ENCODE assay signal across 19 cellular contexts in the genomic region with DNA sequence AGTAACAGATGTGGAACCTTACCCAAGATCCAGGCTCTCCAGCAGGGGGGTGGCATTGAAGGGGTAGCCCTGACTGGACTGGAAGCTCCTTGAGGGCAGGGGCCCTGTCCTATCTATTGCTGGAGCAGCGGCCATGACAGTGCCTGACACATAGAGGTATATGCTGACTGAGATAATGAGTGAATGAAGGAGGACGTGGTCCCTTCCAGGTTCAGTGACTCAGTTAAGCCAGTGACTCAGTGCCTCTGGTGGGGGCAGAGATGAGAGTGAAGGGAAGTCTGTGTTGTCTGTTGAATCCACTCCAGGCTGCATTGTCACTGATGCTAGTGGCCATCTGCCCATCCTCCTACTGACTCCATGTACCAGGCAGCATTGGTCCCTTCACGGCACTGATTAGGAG. TPM values are rescaled to one million over a fixed set of nuclear protein-coding genes. Genes with fewer than 3 reads are reported as not detected.
A peak's percentile ranks its signal among the peaks of the same experiment; 100 is the strongest.
DNase-seq lines count a peak whose midpoint lies in the region; ATAC-seq lines count a peak whose summit lies in the region.
"Had no signal": no experiment of that assay in that cellular context is flagged by ENCODE, and none has a peak within 500 bp of the region (broad histone marks: within the 10 kb centered on the region; RNA-seq: fewer than 3 reads in every experiment).

No MANE protein-coding gene starts in this region.

- H3K4me1 Mint-ChIP-seq in T-helper 2 cell treated with Interferon-gamma antibody and Interleukin-4, amounts not matched to agents 5 μg/mL and 100 μg/mL, for 36 hours (ENCODE audit: low read depth), result no peaks in the 10 kb centered on the region
- H3K4me1 Mint-ChIP-seq in activated T-helper 17 cell treated with anti-CD3 and anti-CD28 coated beads, Interleukin-2, amount 50 U/mL, for 72 hours, result no peaks in the 10 kb centered on the region
- H3K4me1 Mint-ChIP-seq: activated CD8-positive, alpha-beta memory T cell treated with anti-CD3 and anti-CD28 coated beads, Interleukin-2, amount 10 ng/mL, durations not matched to agents 7 days and 5 days had no signal

- no peaks in the 10 kb centered on the region for H3K4me1 ChIP-seq in aorta (ENCODE audit: control insufficient read depth in 1 of 2, insufficient read depth in 2 of 2, low read length in 2 of 2)
- H3K4me1 ChIP-seq: transverse colon had no signal

- peak; percentile 12 for DNase-seq in T-helper 2 cell treated with Interferon-gamma antibody and Interleukin-4, amounts not matched to agents 5 μg/mL and 100 μg/mL, for 36 hours (ENCODE audit: low spot score)
- DNase-seq in T-helper 2 cell (no peak), EH (ENCODE audit: low read depth) (peak; percentile 12), aorta (no peak), SIG-M5 treated with dmso at 0.1 percent for 504 hours (lab: John Stamatoyannopoulos, UW; ENCODE audit: unreplicated experiment) (no peak)
- DNase-seq in stimulated activated CD4-positive, alpha-beta T cell treated with anti-CD3 and anti-CD28 coated beads, Interleukin-15, amount 100 ng/mL, for 48 hours (ENCODE audit: low read depth in 2 of 2), result peak; percentile 7 to 33
- DNase-seq: activated CD8-positive, alpha-beta memory T cell treated with anti-CD3 and anti-CD28 coated beads, Interleukin-2, amount 10 ng/mL, durations not matched to agents 7 days and 5 days; CD8-positive, alpha-beta T cell; effector CD8-positive, alpha-beta T cell; NCI-H2029 treated with DMSO at 0.1 percent for 48 hours; NCI-H524 treated with DMSO at 0.1 percent for 48 hours; retina; transverse colon had no signal

- H3K27me3 Mint-ChIP-seq in T-helper 2 cell treated with Interferon-gamma antibody and Interleukin-4, amounts not matched to agents 5 μg/mL and 100 μg/mL, for 36 hours (ENCODE audit: low read depth), result no peaks in the 10 kb centered on the region
- H3K27me3 Mint-ChIP-seq in activated T-helper 17 cell treated with anti-CD3 and anti-CD28 coated beads, Interleukin-2, amount 50 U/mL, for 72 hours, result peaks cover 33% of the 10 kb centered on the region

- H3K27ac Mint-ChIP-seq in T-helper 2 cell treated with Interferon-gamma antibody and Interleukin-4, amounts not matched to agents 5 μg/mL and 100 μg/mL, for 36 hours, result no peak overlapping the region
- H3K27ac Mint-ChIP-seq in activated T-helper 17 cell treated with anti-CD3 and anti-CD28 coated beads, Interleukin-2, amount 50 U/mL, for 72 hours, result no peak overlapping the region
- H3K27ac Mint-ChIP-seq: activated CD8-positive, alpha-beta memory T cell treated with anti-CD3 and anti-CD28 coated beads, Interleukin-2, amount 10 ng/mL, durations not matched to agents 7 days and 5 days; CD8-positive, alpha-beta T cell had no signal

- H3K27me3 ChIP-seq in aorta (ENCODE audit: control insufficient read depth in 1 of 2, insufficient read depth in 2 of 2, low read length in 1 of 2), result no peaks in the 10 kb centered on the region

- H3K9me3 Mint-ChIP-seq in T-helper 2 cell treated with Interferon-gamma antibody and Interleukin-4, amounts not matched to agents 5 μg/mL and 100 μg/mL, for 36 hours, result no peaks in the 10 kb centered on the region
- no peaks in the 10 kb centered on the region for H3K9me3 Mint-ChIP-seq in activated T-helper 17 cell treated with anti-CD3 and anti-CD28 coated beads, Interleukin-2, amount 50 U/mL, for 72 hours

- H3K4me3 Mint-ChIP-seq in T-helper 2 cell treated with Interferon-gamma antibody and Interleukin-4, amounts not matched to agents 5 μg/mL and 100 μg/mL, for 36 hours, result no peak overlapping the region
- no peak overlapping the region for H3K4me3 Mint-ChIP-seq in activated T-helper 17 cell treated with anti-CD3 and anti-CD28 coated beads, Interleukin-2, amount 50 U/mL, for 72 hours
- H3K4me3 Mint-ChIP-seq: activated CD8-positive, alpha-beta memory T cell treated with anti-CD3 and anti-CD28 coated beads, Interleukin-2, amount 10 ng/mL, durations not matched to agents 7 days and 5 days; CD8-positive, alpha-beta T cell had no signal

- intact Hi-C loops in aorta (cut with DNase I), result no loop called here

- ATAC-seq in activated T-helper 17 cell treated with anti-CD3 and anti-CD28 coated beads, Interleukin-2, amount 50 U/mL, for 72 hours (replicated peaks), result peak; percentile 96
- ATAC-seq in aorta (ENCODE audit: low FRiP score), result no peak
- ATAC-seq in HG02885 (IDR thresholded peaks at IDR 0.05; ENCODE audit: poor library complexity, unreplicated experiment), result no peak
- ATAC-seq: activated CD8-positive, alpha-beta memory T cell treated with anti-CD3 and anti-CD28 coated beads, Interleukin-2, amount 10 ng/mL, durations not matched to agents 7 days and 5 days; CD8-positive, alpha-beta T cell; HepG2; SK-N-SH treated with all-trans-retinoic acid at 6 μM for 48 hours had no signal

- WGBS in aorta, 2 donors, result 84 to 85% methylated on average over 3 of the region's 3 CpGs

- H3K27ac ChIP-seq in aorta (ENCODE audit: low read depth in 1 of 2, low read length in 2 of 2), result no peak overlapping the region
- H3K27ac ChIP-seq: 22Rv1, transverse colon had no signal

- no peaks in the 10 kb centered on the region for H3K36me3 ChIP-seq in aorta (ENCODE audit: control insufficient read depth in 1 of 2, insufficient read depth in 2 of 2, low read length in 1 of 2)
- H3K36me3 ChIP-seq: transverse colon had no signal

- no peaks in the 10 kb centered on the region for H3K9me3 ChIP-seq in aorta (ENCODE audit: control insufficient read depth, low read length)
- H3K9me3 ChIP-seq: transverse colon had no signal

- H3K4me3 ChIP-seq in aorta (ENCODE audit: low read length in 2 of 2), result no peak overlapping the region
- H3K4me3 ChIP-seq: transverse colon had no signal

- no peaks in the 10 kb centered on the region for H3K36me3 Mint-ChIP-seq in T-helper 2 cell treated with Interferon-gamma antibody and Interleukin-4, amounts not matched to agents 5 μg/mL and 100 μg/mL, for 36 hours (ENCODE audit: low read depth)
- H3K36me3 Mint-ChIP-seq in activated T-helper 17 cell treated with anti-CD3 and anti-CD28 coated beads, Interleukin-2, amount 50 U/mL, for 72 hours (ENCODE audit: low read depth), result no peaks in the 10 kb centered on the region
- H3K36me3 Mint-ChIP-seq: activated CD8-positive, alpha-beta memory T cell treated with anti-CD3 and anti-CD28 coated beads, Interleukin-2, amount 10 ng/mL, durations not matched to agents 7 days and 5 days; CD8-positive, alpha-beta T cell had no signal

RNA-seq across cellular contexts. Expression of gene CTXND1, which starts 13.0 kb away (rescaled TPM):
- not detected for total RNA-seq in activated T-helper 17 cell treated with anti-CD3 and anti-CD28 coated beads, Interleukin-2, amount 50 U/mL, for 72 hours
- under 1 TPM in 1 of 2 donors, not detected in 1; 0.21 TPM for total RNA-seq in aorta
- under 1 TPM in 1 of 2 donors, not detected in 1; 0.05 TPM for polyA plus RNA-seq in aorta
- total RNA-seq: activated CD8-positive, alpha-beta memory T cell treated with anti-CD3 and anti-CD28 coated beads, Interleukin-2, amount 10 ng/mL, durations not matched to agents 7 days and 5 days; CD8-positive, alpha-beta T cell; OCI-LY7 had no signal

Comparison
In these comparisons a context has a peak if more than half of its experiments do, and no peak if none do; other contexts are left out.
1. DNase-seq: peak in T-helper 2 cell treated with Interferon-gamma antibody and Interleukin-4, amounts not matched to agents 5 μg/mL and 100 μg/mL, for 36 hours (single experiment), EH (single experiment) and stimulated activated CD4-positive, alpha-beta T cell treated with anti-CD3 and anti-CD28 coated beads, Interleukin-15, amount 100 ng/mL, for 48 hours (2 of 2); none in T-helper 2 cell (0 of 5), aorta (0 of 2) and SIG-M5 treated with dmso at 0.1 percent for 504 hours (single experiment).